9 cellular contexts compared by ENCODE assay signal in the genomic region with DNA sequence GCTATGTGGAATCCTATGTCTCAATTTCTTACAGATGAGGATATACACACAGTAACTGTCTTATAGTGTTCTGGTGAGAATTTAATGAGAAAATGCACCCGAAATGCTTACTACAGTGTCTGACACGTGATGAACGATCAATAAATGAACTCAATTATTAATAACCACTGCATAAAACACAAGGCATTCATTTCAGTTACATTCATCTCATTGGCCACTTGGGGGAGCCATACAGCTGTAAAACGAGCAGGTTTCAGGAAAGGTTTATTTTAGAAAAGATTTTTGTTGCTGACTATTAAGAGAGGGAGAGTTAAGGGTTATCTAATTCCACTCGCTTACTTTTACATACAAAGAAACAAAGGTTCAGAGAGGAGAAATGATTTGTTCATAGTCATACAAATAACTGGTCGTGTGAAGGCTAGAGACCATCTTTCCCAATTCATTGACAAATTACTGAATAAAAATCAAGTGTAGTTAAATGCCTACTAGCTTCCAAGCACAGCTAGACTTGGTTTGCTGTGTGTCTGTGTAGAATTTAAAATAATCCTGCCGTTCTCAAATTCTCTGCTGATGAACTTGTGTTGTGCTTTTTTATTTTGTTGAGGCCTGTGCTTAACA.
DNase-seq lines count a peak whose midpoint lies in the region; ATAC-seq lines count a peak whose summit lies in the region.
"Had no signal": no experiment of that assay in that cellular context is flagged by ENCODE, and none has a peak within 500 bp of the region (broad histone marks: within the 10 kb centered on the region; RNA-seq: fewer than 3 reads in every experiment).

No MANE protein-coding gene starts in this region.

- no peaks in the 10 kb centered on the region for H3K79me1 ChIP-seq in trophoblast cell (ENCODE audit: low read length)

- H3K79me2 ChIP-seq in trophoblast cell (ENCODE audit: control insufficient read depth, insufficient read depth, low read length, poor library complexity) = no peaks in the 10 kb centered on the region

- H3K9me3 ChIP-seq in trophoblast cell (ENCODE audit: insufficient read depth, low read depth, low read length) = no peaks in the 10 kb centered on the region

- ATAC-seq in HG02763 (IDR thresholded peaks at IDR 0.05; ENCODE audit: unreplicated experiment) = no peak

- no CpG with 5 or more reads among the region's 7 CpGs for WGBS in trophoblast cell (ENCODE audit: extremely low coverage, insufficient coverage, insufficient read length)

- H3K4me1 ChIP-seq in trophoblast cell (ENCODE audit: control insufficient read depth in 1 of 2, insufficient read depth in 2 of 2, low read length in 2 of 2) = peaks cover 0 to 2% of the 10 kb centered on the region in 2 experiments

- H3K4me3 ChIP-seq in trophoblast cell (ENCODE audit: low read depth, low read length) = no peak overlapping the region

- peak; percentile 1 for DNase-seq in NCI-H2029 (lab: John Stamatoyannopoulos, UW)
- DNase-seq in NCI-H2029 treated with DMSO at 0.1 percent for 48 hours (lab: John Stamatoyannopoulos, UW) = no peak
- DNase-seq in HuH-7 (ENCODE audit: low spot score) = peak; percentile 34
- DNase-seq in T1000 (lab: John Stamatoyannopoulos, UW) = peak; percentile 15
- peak; percentile 48 for DNase-seq in fibroblast of the conjunctiva (ENCODE audit: low read depth)
- DNase-seq in trophoblast cell = peak; percentile 13 to 79
- DNase-seq in cerebellar nuclear complex (lab: John Stamatoyannopoulos, UW) = no peak
- DNase-seq: activated naive CD8-positive, alpha-beta T cell treated with anti-CD3 and anti-CD28 coated beads, Interleukin-2, amount 10 ng/mL, durations not matched to agents 7 days and 5 days had no signal

- H2BK5ac ChIP-seq in trophoblast cell (ENCODE audit: low read depth, low read length, poor library complexity) = no peak overlapping the region

- H3K18ac ChIP-seq in trophoblast cell (ENCODE audit: low read length) = no peak overlapping the region

- no peak overlapping the region for H3K4ac ChIP-seq in trophoblast cell (ENCODE audit: low read depth, low read length)

- H4K12ac ChIP-seq in trophoblast cell (ENCODE audit: low read depth, low read length) = no peak overlapping the region

- no peak overlapping the region for H2AK5ac ChIP-seq in trophoblast cell (ENCODE audit: low read length)

- no peak overlapping the region for H4K8ac ChIP-seq in trophoblast cell (ENCODE audit: low read depth, low read length)

- H3K27me3 ChIP-seq in trophoblast cell (ENCODE audit: insufficient read depth, low read length) = no peaks in the 10 kb centered on the region

- no peak overlapping the region for H3K14ac ChIP-seq in trophoblast cell (ENCODE audit: low read length)

- no peak overlapping the region for H3K9ac ChIP-seq in trophoblast cell (ENCODE audit: low read length)

- H2AFZ ChIP-seq in trophoblast cell (ENCODE audit: insufficient read depth, low read length, poor library complexity) = no peak overlapping the region

- no peaks in the 10 kb centered on the region for H3K36me3 ChIP-seq in trophoblast cell (ENCODE audit: control insufficient read depth in 1 of 2, insufficient read depth in 2 of 2, low read length in 2 of 2)

- no peak overlapping the region for H2BK120ac ChIP-seq in trophoblast cell (ENCODE audit: insufficient read depth, low read length, poor library complexity)

- H4K91ac ChIP-seq in trophoblast cell (ENCODE audit: low read depth, low read length) = no peak overlapping the region

- no peak overlapping the region for H3K27ac ChIP-seq in trophoblast cell (ENCODE audit: low read depth, low read length)

- no peak overlapping the region for H2BK12ac ChIP-seq in trophoblast cell (ENCODE audit: low read length)

- H3K23ac ChIP-seq in trophoblast cell (ENCODE audit: low read length) = no peak overlapping the region

- H3K4me2 ChIP-seq in trophoblast cell (ENCODE audit: low read length) = no peak overlapping the region

Comparison
In these comparisons a context has a peak if more than half of its experiments do, and no peak if none do; other contexts are left out.
1. DNase-seq: peak in NCI-H2029 (single experiment), HuH-7 (single experiment), T1000 (single experiment), fibroblast of the conjunctiva (single experiment) and trophoblast cell (2 of 2); none in NCI-H2029 treated with DMSO at 0.1 percent for 48 hours (single experiment) and cerebellar nuclear complex (0 of 2).